Comparison of ENCODE assay signal across 8 cellular contexts in the genomic region with DNA sequence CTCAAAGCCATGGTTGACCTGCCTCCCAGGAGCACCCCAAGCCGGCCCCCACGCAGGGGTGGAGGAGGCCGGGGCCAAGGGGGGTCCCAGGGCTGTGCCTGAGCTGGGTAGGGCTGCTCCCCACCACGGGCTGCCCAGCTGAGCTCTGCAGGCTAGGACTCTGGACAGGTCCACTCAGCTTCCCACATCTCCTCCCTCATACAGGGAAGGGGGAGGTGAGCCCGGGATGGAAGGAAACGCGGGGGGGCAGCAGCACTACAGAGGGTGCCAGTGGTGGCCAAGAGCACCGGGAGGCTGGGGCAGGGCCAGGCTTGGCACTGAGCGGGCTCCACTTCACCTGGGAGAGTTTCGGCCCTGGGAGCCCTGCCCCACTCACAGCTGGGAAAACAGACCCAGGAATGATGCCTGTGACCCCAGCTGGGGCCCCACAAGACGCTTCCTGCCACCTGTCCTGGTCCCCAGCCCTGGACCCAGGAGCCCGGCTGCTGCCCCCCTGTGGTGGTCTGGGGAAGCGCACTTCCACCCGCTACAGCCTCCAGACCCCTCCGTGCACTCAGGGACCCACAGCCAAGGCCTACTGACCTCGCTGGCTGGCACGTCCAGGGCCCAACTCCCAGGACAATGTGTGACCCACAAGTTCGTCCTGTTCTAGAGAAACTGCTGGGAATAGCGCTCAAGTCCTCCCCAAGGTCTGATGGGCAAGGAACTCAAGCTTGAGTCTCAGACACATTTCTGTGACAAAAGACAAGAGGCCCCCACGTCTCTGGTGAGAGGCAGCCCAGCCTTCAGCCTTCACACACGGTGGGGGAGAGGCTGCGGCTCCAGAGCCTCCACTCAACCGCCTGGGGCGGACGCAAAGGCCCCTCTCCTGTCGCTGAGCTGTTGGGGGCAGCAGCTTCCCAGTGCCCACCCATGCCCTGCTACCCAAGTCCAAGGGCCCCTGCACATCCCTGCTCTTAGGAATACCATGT. TPM values are rescaled to one million over a fixed set of nuclear protein-coding genes. Genes with fewer than 3 reads are reported as not detected.
DNase-seq lines count a peak whose midpoint lies in the region; ATAC-seq and TF ChIP-seq lines count a peak whose summit lies in the region.

No MANE protein-coding gene starts in this region.

- POLR2A ChIA-PET in CD4-positive, alpha-beta memory T cell (lab: Charles Lee; ENCODE audit: partially characterized antibody): interaction anchor here (0.7 to 10.2 kb wide), 9 partner anchors 13 to 249 kb away, joined by 3 to 149 read pairs (median 5); partner anchors contain the start of genes CCNL2, MIB2, MRPL20 and UBE2J2

- H3K27ac ChIP-seq in CD4-positive, alpha-beta memory T cell (ENCODE audit: low read depth, low read length): peak overlapping the region; percentile 64
- H3K27ac ChIP-seq in gastrocnemius medialis: peak overlapping the region; percentile 5 to 51 (median 38)

- no peaks in the 10 kb centered on the region for H3K9me3 ChIP-seq in CD4-positive, alpha-beta memory T cell (ENCODE audit: control insufficient read depth in 1 of 2, low read length in 2 of 2)
- no peaks in the 10 kb centered on the region for H3K9me3 ChIP-seq in gastrocnemius medialis

- H3K27ac Mint-ChIP-seq in CD4-positive, alpha-beta memory T cell: peak overlapping the region in 6 of 7 donors; percentile 81 to 92 (median 85)

- H3K36me3 Mint-ChIP-seq in CD4-positive, alpha-beta memory T cell: peaks cover 0 to 16% of the 10 kb centered on the region in 2 donors

- no peaks in the 10 kb centered on the region for H3K27me3 ChIP-seq in CD4-positive, alpha-beta memory T cell (ENCODE audit: insufficient read depth, low read length)
- H3K27me3 ChIP-seq in gastrocnemius medialis: no peaks in the 10 kb centered on the region

- in situ Hi-C loops in gastrocnemius medialis (cut with MboI; ENCODE audit: low sequenced_read_pairs in 4 of 4): no loop called here

- no peak for TF ChIP-seq POLR2A in gastrocnemius medialis (IDR thresholded peaks at IDR 0.05)

- no peaks in the 10 kb centered on the region for H3K9me3 Mint-ChIP-seq in CD4-positive, alpha-beta memory T cell

- CTCF ChIA-PET in CD4-positive, alpha-beta memory T cell (lab: Charles Lee; ENCODE audit: partially characterized antibody): interaction anchor here (0.8 to 2.6 kb wide), 21 partner anchors 9 to 253 kb away, joined by 3 to 11 read pairs (median 4); partner anchors contain the start of genes CCNL2 and MRPL20

- no peaks in the 10 kb centered on the region for H3K36me3 ChIP-seq in CD4-positive, alpha-beta memory T cell (ENCODE audit: insufficient read depth, low read length)
- peaks cover 0 to 11% of the 10 kb centered on the region in 2 donors for H3K36me3 ChIP-seq in gastrocnemius medialis

- peak; percentile 18 for ATAC-seq in HG02798 (IDR thresholded peaks at IDR 0.05; ENCODE audit: poor library complexity, unreplicated experiment)
- peak in 1 of 2 donors; percentile 17 for ATAC-seq in gastrocnemius medialis
- ATAC-seq in HG02973 (IDR thresholded peaks at IDR 0.05; ENCODE audit: unreplicated experiment): no peak

- TF ChIP-seq CTCF in gastrocnemius medialis (IDR thresholded peaks at IDR 0.05 in 4 of 5, conservative IDR thresholded peaks at IDR 0.05 in 1 of 5): peak; percentile 89 to 97 (median 94)

- peak; percentile 68 to 79 (median 72) for DNase-seq in CD4-positive, alpha-beta memory T cell
- DNase-seq in RPMI8226 (peak; percentile 83), glomerular visceral epithelial cell (ENCODE audit: extremely low spot score) (peak; percentile 76), gastrocnemius medialis (peak in 1 of 2 donors; percentile 63), dedifferentiated amniotic fluid mesenchymal stem cell (ENCODE audit: extremely low spot score) (no peak)
- DNase-seq in activated T-helper 9 cell treated with anti-CD3 and anti-CD28 coated beads, Interleukin-2, amount 50 U/mL, for 16 hours (ENCODE audit: low read depth): peak; percentile 76

- H3K27me3 Mint-ChIP-seq in CD4-positive, alpha-beta memory T cell: no peaks in the 10 kb centered on the region

- peak overlapping the region in 7 of 8 donors; percentile 38 to 77 (median 63) for H3K4me3 Mint-ChIP-seq in CD4-positive, alpha-beta memory T cell

- H3K4me1 Mint-ChIP-seq in CD4-positive, alpha-beta memory T cell: peaks cover 6 to 45% (median 28%) of the 10 kb centered on the region in 4 donors

- peak overlapping the region in 1 of 2 donors; percentile 53 for H3K4me3 ChIP-seq in CD4-positive, alpha-beta memory T cell (ENCODE audit: low read length in 2 of 2)
- no peak overlapping the region for H3K4me3 ChIP-seq in gastrocnemius medialis

- peaks cover 46% of the 10 kb centered on the region for H3K4me1 ChIP-seq in CD4-positive, alpha-beta memory T cell (ENCODE audit: insufficient read depth, low read length)
- peaks cover 28 to 38% of the 10 kb centered on the region in 2 donors for H3K4me1 ChIP-seq in gastrocnemius medialis

- intact Hi-C loops in CD4-positive, alpha-beta memory T cell (cut with micrococcal nuclease): loop anchor here (2.0 kb wide), 1 partner anchor 23 kb away; the partner anchor contains the start of gene DVL1
- intact Hi-C loops in gastrocnemius medialis (cut with DNase I; ENCODE audit: low total_unique reads): loop anchor here (1.0 to 10.0 kb wide), 2 partner anchors 18 to 133 kb away; no protein-coding TSS in a partner anchor

RNA-seq across cellular contexts. Expression of gene AURKAIP1, which starts 3.0 kb away (rescaled TPM):
- 10 to 100 TPM; 60.4 to 72.7 TPM for total RNA-seq in CD4-positive, alpha-beta memory T cell
- polyA plus RNA-seq in CD4-positive, alpha-beta memory T cell: 100 to 1,000 TPM; 159 to 179 TPM
- 100 to 1,000 TPM; 165 to 450 (median 234) TPM for total RNA-seq in gastrocnemius medialis

RNA-seq across cellular contexts. Expression of gene MXRA8, which starts 13.7 kb away (rescaled TPM):
- under 1 TPM in 1 of 2 experiments, not detected in 1; 0.35 TPM for total RNA-seq in CD4-positive, alpha-beta memory T cell
- polyA plus RNA-seq in CD4-positive, alpha-beta memory T cell: under 1 TPM in 1 of 2 donors, not detected in 1; 0.57 TPM
- total RNA-seq in gastrocnemius medialis: 10 to 100 TPM; 13.9 to 41.9 (median 34.2) TPM

RNA-seq across cellular contexts. Expression of gene DVL1, which starts 22.8 kb away (rescaled TPM):
- total RNA-seq in CD4-positive, alpha-beta memory T cell: 10 to 100 TPM; 43.7 to 44.6 TPM
- 1 to 10 TPM in 1 of 2 donors, under 1 TPM in 1; 0.19 to 1.9 TPM for polyA plus RNA-seq in CD4-positive, alpha-beta memory T cell
- total RNA-seq in gastrocnemius medialis: 100 to 1,000 TPM; 196 to 311 (median 258) TPM

RNA-seq across cellular contexts. Expression of gene CCNL2, which starts 27.1 kb away (rescaled TPM):
- 100 to 1,000 TPM; 388 to 394 TPM for total RNA-seq in CD4-positive, alpha-beta memory T cell
- 10 to 100 TPM; 18.3 to 36.6 TPM for polyA plus RNA-seq in CD4-positive, alpha-beta memory T cell
- total RNA-seq in gastrocnemius medialis: 10 to 100 TPM; 35.0 to 91.1 (median 43.7) TPM

RNA-seq across cellular contexts. Expression of gene MRPL20, which starts 35.1 kb away (rescaled TPM):
- 100 to 1,000 TPM; 119 to 123 TPM for total RNA-seq in CD4-positive, alpha-beta memory T cell
- polyA plus RNA-seq in CD4-positive, alpha-beta memory T cell: 100 to 1,000 TPM; 171 to 202 TPM
- total RNA-seq in gastrocnemius medialis: 100 to 1,000 TPM; 167 to 260 (median 203) TPM

Comparison
In these comparisons a context has a peak if more than half of its experiments do, and no peak if none do; other contexts are left out.
1. RNA of gene MXRA8, which starts 13.7 kb away (total RNA-seq): 13.9 to 41.9 TPM in gastrocnemius medialis; 0.35 TPM in CD4-positive, alpha-beta memory T cell; every median in the first group is over 10 times any median in the second.
2. RNA of gene DVL1, which starts 22.8 kb away (total RNA-seq): 196 to 311 TPM in gastrocnemius medialis; 43.7 to 44.6 TPM in CD4-positive, alpha-beta memory T cell; every median in the first group is over 4 times any median in the second.